Comparison of ENCODE assay signal across 1 cellular context in genomic region chr7:4744391-4745264, GRCh38.
A peak's percentile ranks its signal among the peaks of the same experiment; 100 is the strongest.
TF ChIP-seq lines count a peak whose summit lies in the region.

No MANE protein-coding gene starts in this region.

TF ChIP-seq in HepG2, 621 proteins besides CTCF, POLR2A, EP300 and RAD21 (continued from another document and continues in another):
- no peak for TF ChIP-seq ZGPAT (CRISPR knock-in tag; IDR thresholded peaks at IDR 0.05)
- no peak for TF ChIP-seq TRIM24 (CRISPR knock-in tag; IDR thresholded peaks at IDR 0.05)
- peak; percentile 55; the same call in 1 of the 2 replicates for TF ChIP-seq ARID5B (CRISPR knock-in tag; IDR thresholded peaks at IDR 0.05)
- no peak for TF ChIP-seq ZNF598 (CRISPR knock-in tag; IDR thresholded peaks at IDR 0.05; ENCODE audit: borderline replicate concordance)
- no peak for TF ChIP-seq ZMYM2 (CRISPR knock-in tag; IDR thresholded peaks at IDR 0.05)
- TF ChIP-seq TMF1 (CRISPR knock-in tag; IDR thresholded peaks at IDR 0.05; ENCODE audit: low read depth), result no peak
- no peak for TF ChIP-seq ZNF512B (CRISPR knock-in tag; IDR thresholded peaks at IDR 0.05; ENCODE audit: borderline replicate concordance)
- TF ChIP-seq PBX3 (CRISPR knock-in tag; IDR thresholded peaks at IDR 0.05; ENCODE audit: borderline replicate concordance), result no peak
- no peak for TF ChIP-seq ZNF207 (IDR thresholded peaks at IDR 0.05; ENCODE audit: borderline replicate concordance)
- peak; percentile 82 for TF ChIP-seq ZNF687 (CRISPR knock-in tag; IDR thresholded peaks at IDR 0.05)
- no peak for TF ChIP-seq TBX3 (IDR thresholded peaks at IDR 0.05; ENCODE audit: borderline replicate concordance)
- peak; percentile 61; the same call in 1 of the 2 replicates for TF ChIP-seq SALL1 (CRISPR knock-in tag; IDR thresholded peaks at IDR 0.05)
- TF ChIP-seq ZNF446 (CRISPR knock-in tag; IDR thresholded peaks at IDR 0.05), result no peak
- peak; percentile 35; the same call in 1 of the 2 replicates for TF ChIP-seq NR2F2 (IDR thresholded peaks at IDR 0.05; ENCODE audit: borderline replicate concordance, low read depth)
- no peak for TF ChIP-seq PHF5A (CRISPR knock-in tag; IDR thresholded peaks at IDR 0.05; ENCODE audit: low read depth, unreplicated experiment)
- no peak for TF ChIP-seq ZNF550 (CRISPR knock-in tag; IDR thresholded peaks at IDR 0.05; ENCODE audit: borderline replicate concordance)
- TF ChIP-seq ZNF556 (CRISPR knock-in tag; IDR thresholded peaks at IDR 0.05; ENCODE audit: borderline replicate concordance), result no peak
- TF ChIP-seq ZNF672 (CRISPR knock-in tag; IDR thresholded peaks at IDR 0.05), result no peak
- peak; percentile 91 for TF ChIP-seq FOXA3 (CRISPR knock-in tag; IDR thresholded peaks at IDR 0.05)
- no peak for TF ChIP-seq EEA1 (CRISPR knock-in tag; IDR thresholded peaks at IDR 0.05; ENCODE audit: borderline replicate concordance)
- TF ChIP-seq MAFG (CRISPR knock-in tag; IDR thresholded peaks at IDR 0.05), result no peak
- TF ChIP-seq SIN3A (IDR thresholded peaks at IDR 0.05; ENCODE audit: borderline replicate concordance, low read depth, low read length), result no peak
- no peak for TF ChIP-seq RFXANK (CRISPR knock-in tag; IDR thresholded peaks at IDR 0.05)
- no peak for TF ChIP-seq TCF7L2 (IDR thresholded peaks at IDR 0.05; ENCODE audit: low read depth, low read length)
- no peak for TF ChIP-seq ZSCAN5A (CRISPR knock-in tag; IDR thresholded peaks at IDR 0.05; ENCODE audit: borderline replicate concordance)
- no peak for TF ChIP-seq YEATS2 (CRISPR knock-in tag; IDR thresholded peaks at IDR 0.05; ENCODE audit: borderline replicate concordance)
- TF ChIP-seq PRDM4 (CRISPR knock-in tag; IDR thresholded peaks at IDR 0.05; ENCODE audit: borderline replicate concordance), result no peak
- TF ChIP-seq ZBTB26 (CRISPR knock-in tag; IDR thresholded peaks at IDR 0.05; ENCODE audit: borderline replicate concordance), result no peak
- TF ChIP-seq ZNF382 (CRISPR knock-in tag; IDR thresholded peaks at IDR 0.05; ENCODE audit: borderline replicate concordance), result no peak
- TF ChIP-seq HMG20A (CRISPR knock-in tag; IDR thresholded peaks at IDR 0.05; ENCODE audit: borderline replicate concordance), result peak; percentile 24; the same call in 1 of the 2 replicates
- TF ChIP-seq TAF15 (IDR thresholded peaks at IDR 0.05; ENCODE audit: low read depth, low read length, poor library complexity, severe bottlenecking), result no peak
- no peak for TF ChIP-seq ZKSCAN5 (CRISPR knock-in tag; IDR thresholded peaks at IDR 0.05)
- TF ChIP-seq CC2D1A (CRISPR knock-in tag; IDR thresholded peaks at IDR 0.05), result no peak
- TF ChIP-seq POLR2AphosphoS2 (IDR thresholded peaks at IDR 0.05; ENCODE audit: low read depth, low read length), result no peak
- TF ChIP-seq KAT8 (CRISPR knock-in tag; IDR thresholded peaks at IDR 0.05), result no peak
- no peak for TF ChIP-seq ZNF766 (CRISPR knock-in tag; IDR thresholded peaks at IDR 0.05; ENCODE audit: borderline replicate concordance)
- no peak for TF ChIP-seq HOXA9 (CRISPR knock-in tag; IDR thresholded peaks at IDR 0.05; ENCODE audit: borderline replicate concordance)
- no peak for TF ChIP-seq ZBTB7A (CRISPR knock-in tag; IDR thresholded peaks at IDR 0.05)
- no peak for TF ChIP-seq TRIM22 (IDR thresholded peaks at IDR 0.05)
- TF ChIP-seq NKX3-1 (CRISPR knock-in tag; IDR thresholded peaks at IDR 0.05), result no peak
- no peak for TF ChIP-seq CENPT (CRISPR knock-in tag; IDR thresholded peaks at IDR 0.05; ENCODE audit: low read depth)
- TF ChIP-seq ZFP37 (CRISPR knock-in tag; IDR thresholded peaks at IDR 0.05; ENCODE audit: borderline replicate concordance), result no peak
